In the genomic region with DNA sequence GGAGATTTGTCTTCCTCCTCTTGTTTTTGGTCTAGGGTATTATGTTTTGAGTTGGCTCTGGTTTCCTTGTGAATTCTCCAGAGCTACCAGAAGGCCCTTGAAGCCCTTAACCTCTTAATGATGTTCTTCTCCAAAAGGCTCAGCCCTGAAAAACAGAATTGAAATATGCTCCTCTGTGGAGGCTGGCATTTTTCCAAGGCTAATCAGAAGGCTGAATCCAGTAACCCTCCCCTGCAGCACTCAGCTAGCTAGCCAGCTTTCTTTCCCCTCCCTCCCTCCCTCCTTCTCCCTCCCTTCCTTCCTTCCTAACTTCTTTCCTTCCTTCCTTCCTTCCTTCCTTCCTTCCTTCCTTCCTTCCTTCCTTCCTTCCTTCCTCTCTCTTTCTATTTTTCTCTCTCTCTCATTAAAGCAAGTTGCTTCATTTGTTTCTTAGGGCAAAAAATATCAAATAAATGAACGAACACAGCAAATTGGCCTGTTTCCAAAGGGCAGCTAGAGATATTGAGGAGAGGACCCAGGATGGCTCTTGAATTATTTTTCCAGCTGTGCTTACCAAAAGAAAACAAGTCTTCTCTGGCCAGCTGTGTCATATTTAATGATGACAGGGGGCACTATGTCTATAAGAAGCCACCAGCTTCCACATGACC, we compare ENCODE assay signal across 17 cellular contexts. TPM values are rescaled to one million over a fixed set of nuclear protein-coding genes. Genes with fewer than 3 reads are reported as not detected.
DNase-seq lines count a peak whose midpoint lies in the region; ATAC-seq and TF ChIP-seq lines count a peak whose summit lies in the region.
"Had no signal": no experiment of that assay in that cellular context is flagged by ENCODE, and none has a peak within 500 bp of the region (broad histone marks: within the 10 kb centered on the region; RNA-seq: fewer than 3 reads in every experiment).

No MANE protein-coding gene starts in this region.

- TF ChIP-seq EP300 in transverse colon (IDR thresholded peaks at IDR 0.05; ENCODE audit: low read depth), result no peak

- intact Hi-C loops in transverse colon (cut with DNase I; ENCODE audit: low total_unique reads), result no loop called here

- peaks cover 40% of the 10 kb centered on the region for H3K4me1 Mint-ChIP-seq in glutamatergic neuron (ENCODE audit: low read depth, unreplicated experiment)

- no peak for ATAC-seq in HG03095 (IDR thresholded peaks at IDR 0.05; ENCODE audit: unreplicated experiment)
- ATAC-seq in GM19324 (IDR thresholded peaks at IDR 0.05; ENCODE audit: low FRiP score, unreplicated experiment), result no peak
- ATAC-seq: heart left ventricle, left lobe of liver had no signal

- H3K9me3 ChIP-seq in MG63 (no peaks in the 10 kb centered on the region), transverse colon (no peaks in the 10 kb centered on the region)
- H3K9me3 ChIP-seq: heart left ventricle had no signal

- H3K27me3 ChIP-seq in MG63 (peaks cover under 1% of the 10 kb centered on the region; the same call in 1 of the 2 replicates), transverse colon (no peaks in the 10 kb centered on the region)
- H3K27me3 ChIP-seq: BLaER1 treated with 17β-estradiol and CSF1 and Interleukin-3, amounts not matched to agents 10 nM and 100 nM; heart left ventricle had no signal

- H3K4me3 ChIP-seq in MG63 (no peak overlapping the region), transverse colon (no peak overlapping the region)
- H3K4me3 ChIP-seq: BLaER1 treated with 17β-estradiol and CSF1 and Interleukin-3, amounts not matched to agents 10 nM and 100 nM; heart left ventricle; skin epidermis had no signal

- DNase-seq in DMS53 (lab: John Stamatoyannopoulos, UW) (peak; percentile 51), NCI-H146 treated with DMSO at 0.1 percent for 48 hours (lab: John Stamatoyannopoulos, UW; ENCODE audit: unreplicated experiment) (peak; percentile 34), NCI-H69 (lab: John Stamatoyannopoulos, UW) (peak; percentile 98), glutamatergic neuron (no peak), MG63 (no peak), transverse colon (no peak)
- DNase-seq: activated CD4-positive, alpha-beta memory T cell treated with anti-CD3 and anti-CD28 coated beads for 36 hours; activated effector memory CD4-positive, alpha-beta T cell treated with anti-CD3 and anti-CD28 coated beads, Interleukin-2, amount 50 U/mL, for 16 hours; Karpas-422; OCI-M1; T-helper 2 cell had no signal

- no peaks in the 10 kb centered on the region for H3K27me3 Mint-ChIP-seq in glutamatergic neuron (ENCODE audit: unreplicated experiment)
- H3K27me3 Mint-ChIP-seq: activated CD4-positive, alpha-beta memory T cell treated with anti-CD3 and anti-CD28 coated beads for 36 hours had no signal

- no peak for TF ChIP-seq POLR2A in transverse colon (IDR thresholded peaks at IDR 0.05)

- H3K9me3 Mint-ChIP-seq in glutamatergic neuron (ENCODE audit: unreplicated experiment), result peaks cover 1% of the 10 kb centered on the region
- H3K9me3 Mint-ChIP-seq: activated CD4-positive, alpha-beta memory T cell treated with anti-CD3 and anti-CD28 coated beads for 36 hours had no signal

- H3K4me3 Mint-ChIP-seq in glutamatergic neuron (ENCODE audit: unreplicated experiment), result no peak overlapping the region
- H3K4me3 Mint-ChIP-seq: activated CD4-positive, alpha-beta memory T cell treated with anti-CD3 and anti-CD28 coated beads for 36 hours had no signal

- TF ChIP-seq CTCF in glutamatergic neuron (IDR thresholded peaks at IDR 0.05; ENCODE audit: partially characterized antibody, unreplicated experiment) (no peak), transverse colon (IDR thresholded peaks at IDR 0.05) (no peak)

- peak overlapping the region; percentile 64 for H3K27ac Mint-ChIP-seq in glutamatergic neuron (ENCODE audit: unreplicated experiment)
- H3K27ac Mint-ChIP-seq: activated CD4-positive, alpha-beta memory T cell treated with anti-CD3 and anti-CD28 coated beads for 36 hours had no signal

- H3K36me3 ChIP-seq in MG63, result no peaks in the 10 kb centered on the region
- H3K36me3 ChIP-seq in transverse colon, result no peaks in the 10 kb centered on the region
- H3K36me3 ChIP-seq: heart left ventricle had no signal

- in situ Hi-C loops in transverse colon (cut with MboI; ENCODE audit: low pct_ligation_motif_present in 1 of 4, low pct_unique_long_range_greater_than_20kb in 1 of 4, low sequenced_read_pairs in 3 of 4), result no loop called here

- WGBS in transverse colon (ENCODE audit: low coverage in 1 of 2), 2 donors, result 36 to 46% methylated on average over 1 of the region's 1 CpG

- no peaks in the 10 kb centered on the region for H3K36me3 Mint-ChIP-seq in glutamatergic neuron (ENCODE audit: unreplicated experiment)
- H3K36me3 Mint-ChIP-seq: activated CD4-positive, alpha-beta memory T cell treated with anti-CD3 and anti-CD28 coated beads for 36 hours had no signal

- H3K27ac ChIP-seq in transverse colon, result no peak overlapping the region
- H3K27ac ChIP-seq: BLaER1 treated with 17β-estradiol and CSF1 and Interleukin-3, amounts not matched to agents 10 nM and 100 nM; heart left ventricle; skin epidermis had no signal

- H3K4me1 ChIP-seq in transverse colon, result no peaks in the 10 kb centered on the region

RNA-seq across cellular contexts. Expression of gene JAKMIP2, which starts 38.7 kb away (rescaled TPM):
- total RNA-seq in glutamatergic neuron (ENCODE audit: unreplicated experiment) (88.2 TPM), transverse colon (under 1 TPM; 0.37 to 0.79 (median 0.40) TPM)
- not detected in 2 replicates for total RNA-seq in MG63 (2014; rRNA removed; shearing (Covaris generic); ENCODE audit: low replicate concordance)

Comparison
In these comparisons a context has a peak if more than half of its experiments do, and no peak if none do; other contexts are left out.
1. DNase-seq: peak in DMS53 (single experiment), NCI-H146 treated with DMSO at 0.1 percent for 48 hours (single experiment) and NCI-H69 (single experiment); none in glutamatergic neuron (single experiment), MG63 (single experiment) and transverse colon (single experiment).
2. RNA of gene JAKMIP2, which starts 38.7 kb away (total RNA-seq): 88.2 TPM in glutamatergic neuron (single experiment); 0.37 to 0.79 TPM in transverse colon and not detected in MG63; every median in the first group is over 10 times any median in the second.